Comparison of ENCODE assay signal across 1 cellular context in genomic region chr3:143674100-143674968, GRCh38.
TF ChIP-seq lines count a peak whose summit lies in the region.

No MANE protein-coding gene starts in this region.

TF ChIP-seq in GM12878, 131 proteins besides CTCF, POLR2A, EP300 and RAD21 (continued from another document):
- peak; percentile 37 to 57; a peak in 2 of 4 replicates for TF ChIP-seq BHLHE40 (IDR thresholded peaks at IDR 0.05; ENCODE audit: borderline replicate concordance in 1 of 2, low read depth in 2 of 2, low read length in 1 of 2)
- TF ChIP-seq SIN3A (IDR thresholded peaks at IDR 0.05; ENCODE audit: low read depth, low read length) = no peak
- TF ChIP-seq TBL1XR1 (IDR thresholded peaks at IDR 0.05; ENCODE audit: low read depth, low read length) = 0 out of 2 replicates have a peak, but pooled peaks have one; percentile 50
- TF ChIP-seq STAT1 (conservative IDR thresholded peaks at IDR 0.05) = 0 out of 2 replicates have a peak, but pooled peaks have one; percentile 35
- peak; percentile 50; the same call in 1 of the 2 replicates for TF ChIP-seq MXI1 (IDR thresholded peaks at IDR 0.05; ENCODE audit: low read depth, low read length)
- TF ChIP-seq PAX8 (IDR thresholded peaks at IDR 0.05) = no peak
- TF ChIP-seq ZBTB33 (IDR thresholded peaks at IDR 0.05) = no peak
- TF ChIP-seq PAX5 (IDR thresholded peaks at IDR 0.05; ENCODE audit: borderline replicate concordance, low read depth, low read length) = 0 out of 2 replicates have a peak, but pooled peaks have one; percentile 41
- no peak for TF ChIP-seq PBX3 (IDR thresholded peaks at IDR 0.05; ENCODE audit: insufficient replicate concordance, low read depth, low read length)
- peak; percentile 59 for TF ChIP-seq FOXM1 (IDR thresholded peaks at IDR 0.05; ENCODE audit: low read depth, low read length)
TF ChIP-seq in GM12878: peak in this region for 26.
